Comparison of ENCODE assay signal across 10 cellular contexts in the genomic region with DNA sequence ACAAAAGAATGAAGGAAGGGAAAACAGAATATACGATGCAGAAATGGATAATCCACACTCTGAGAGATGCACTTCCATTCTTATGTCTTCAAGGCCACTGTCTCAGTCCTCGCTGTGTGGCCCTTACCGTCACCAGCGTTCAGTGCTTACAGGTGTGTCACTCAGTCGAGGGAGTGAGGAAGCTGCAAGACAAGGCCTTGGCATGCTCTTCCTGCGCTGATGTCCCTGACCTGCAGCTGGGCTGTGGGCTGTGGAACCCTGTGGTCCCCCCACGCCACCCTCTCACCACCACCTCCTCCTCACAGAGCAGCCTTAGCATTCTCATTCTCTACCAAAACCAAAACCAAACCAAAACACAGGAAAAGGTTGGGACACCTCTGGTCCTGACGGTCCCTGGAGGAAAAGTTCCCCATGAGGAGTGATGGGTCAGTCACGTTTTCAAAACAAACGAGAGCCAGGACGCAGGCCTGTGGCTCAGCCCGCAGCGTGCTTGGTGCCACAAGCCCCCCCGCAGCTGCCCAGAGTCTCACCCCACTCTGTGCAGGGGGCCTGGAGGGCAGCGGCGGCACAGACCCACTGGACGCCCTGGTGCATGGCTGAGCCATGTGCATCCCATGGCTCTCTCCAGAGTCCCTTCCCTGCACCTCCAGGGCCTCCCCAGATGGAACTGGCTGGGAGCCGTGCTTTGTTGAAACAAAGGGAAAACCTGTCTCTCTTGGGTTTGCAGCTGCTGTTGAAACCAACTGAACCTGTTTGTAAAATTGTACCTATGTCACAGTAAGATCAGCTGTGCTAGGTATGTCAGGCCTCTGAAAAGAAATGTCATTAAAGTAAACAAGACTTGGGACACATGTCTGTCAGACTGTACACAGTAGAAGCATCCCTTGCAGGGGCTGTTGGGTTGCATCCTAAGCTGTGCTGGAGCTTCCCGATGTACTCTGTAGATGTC. TPM values are rescaled to one million over a fixed set of nuclear protein-coding genes. Genes with fewer than 3 reads are reported as not detected.
DNase-seq lines count a peak whose midpoint lies in the region; ATAC-seq and TF ChIP-seq lines count a peak whose summit lies in the region.
"Had no signal": no experiment of that assay in that cellular context is flagged by ENCODE, and none has a peak within 500 bp of the region (broad histone marks: within the 10 kb centered on the region; RNA-seq: fewer than 3 reads in every experiment).

No MANE protein-coding gene starts in this region.

- peak overlapping the region; percentile 66 to 86 (median 78) for H3K4me3 Mint-ChIP-seq in naive thymus-derived CD4-positive, alpha-beta T cell

- H3K4me3 ChIP-seq in AG10803 (ENCODE audit: low read length) (peak overlapping the region; percentile 32), brain microvascular endothelial cell (ENCODE audit: low read depth, low read length) (peak overlapping the region; percentile 2), mesendoderm (ENCODE audit: low read length) (no peak overlapping the region)
- peak overlapping the region; percentile 25 for H3K4me3 ChIP-seq in naive thymus-derived CD4-positive, alpha-beta T cell (ENCODE audit: low read length)

- no peak overlapping the region for H4K8ac ChIP-seq in mesendoderm (ENCODE audit: low read depth, low read length)

- H3K4me1 Mint-ChIP-seq in naive thymus-derived CD4-positive, alpha-beta T cell, result peaks cover 77 to 100% (median 100%) of the 10 kb centered on the region in 7 donors

- H3K27me3 Mint-ChIP-seq in naive thymus-derived CD4-positive, alpha-beta T cell, result no peaks in the 10 kb centered on the region

- no peak overlapping the region for H3K23ac ChIP-seq in mesendoderm (ENCODE audit: low read length)

- H3K4me1 ChIP-seq in naive thymus-derived CD4-positive, alpha-beta T cell (ENCODE audit: control insufficient read depth in 2 of 2, insufficient read depth in 2 of 2, low read length in 2 of 2), result peaks cover 96 to 100% of the 10 kb centered on the region in 2 donors
- peaks cover 9% of the 10 kb centered on the region for H3K4me1 ChIP-seq in mesendoderm (ENCODE audit: control insufficient read depth, low read depth, low read length)

- H3K56ac ChIP-seq in mesendoderm (ENCODE audit: low read length), result no peak overlapping the region

- POLR2A ChIA-PET in naive thymus-derived CD4-positive, alpha-beta T cell (lab: Charles Lee), result interaction anchor here (0.8 to 8.3 kb wide), 27 partner anchors 8 to 154 kb away, joined by 3 to 205 read pairs (median 4); a partner anchor contains a TSS

- in situ Hi-C loops in brain microvascular endothelial cell (cut with HindIII; ENCODE audit: low pct_ligation_motif_present, low sequenced_read_pairs), result no loop called here

- no CpG with 5 or more reads among the region's 19 CpGs for WGBS in mesendoderm (ENCODE audit: extremely low coverage, insufficient coverage, low lambda C conversion rate)

- H2AK5ac ChIP-seq in mesendoderm (ENCODE audit: low read length), result no peak overlapping the region

- H3K9me3 Mint-ChIP-seq in naive thymus-derived CD4-positive, alpha-beta T cell, result peaks cover 0 to 9% (median 0%) of the 10 kb centered on the region in 11 donors

- no peak overlapping the region for H2BK5ac ChIP-seq in mesendoderm (ENCODE audit: low read length)

- H3K79me1 ChIP-seq in mesendoderm (ENCODE audit: low read length), result no peaks in the 10 kb centered on the region

- H2BK15ac ChIP-seq in mesendoderm (replicated peaks; ENCODE audit: low read depth), result no peak overlapping the region

- DNase-seq in AG10803 (ENCODE audit: low read depth) (no peak), brain microvascular endothelial cell (no peak), mesenteric fat pad (ENCODE audit: low spot score) (no peak), NCI-H2196 treated with DMSO at 0.1 percent for 48 hours (lab: John Stamatoyannopoulos, UW; ENCODE audit: unreplicated experiment) (no peak), mesendoderm (no peak)
- no peak for DNase-seq in naive thymus-derived CD4-positive, alpha-beta T cell
- DNase-seq: DMS53, SHP77 had no signal

- no peak overlapping the region for H3K4ac ChIP-seq in mesendoderm (ENCODE audit: low read depth, low read length)

- CTCF ChIA-PET in naive thymus-derived CD4-positive, alpha-beta T cell (lab: Charles Lee), result interaction anchor here (0.6 to 2.4 kb wide), 12 partner anchors 11 to 86 kb away, joined by 3 to 12 read pairs (median 4); no protein-coding TSS in a partner anchor

- no peak overlapping the region for H2BK120ac ChIP-seq in mesendoderm (ENCODE audit: low read depth, low read length)

- H3K79me2 ChIP-seq in mesendoderm (ENCODE audit: control insufficient read depth, insufficient read depth, low read length), result no peaks in the 10 kb centered on the region

- no peak overlapping the region for H3K9ac ChIP-seq in mesendoderm (ENCODE audit: low read length)

- peak overlapping the region; percentile 97 to 100 (median 99) for H3K27ac Mint-ChIP-seq in naive thymus-derived CD4-positive, alpha-beta T cell

- no peak overlapping the region for H4K5ac ChIP-seq in mesendoderm (ENCODE audit: low read length)

- intact Hi-C loops in naive thymus-derived CD4-positive, alpha-beta T cell (cut with micrococcal nuclease), result loop anchor here (1.0 to 5.0 kb wide), 17 partner anchors 12 to 783 kb away; a partner anchor contains a TSS

- ATAC-seq in HG03159 (IDR thresholded peaks at IDR 0.05; ENCODE audit: unreplicated experiment) (peak; percentile 1), HG03571 (IDR thresholded peaks at IDR 0.05; ENCODE audit: unreplicated experiment) (no peak)
- ATAC-seq in naive thymus-derived CD4-positive, alpha-beta T cell, result peak; percentile 17

- no peak overlapping the region for H3K4me2 ChIP-seq in mesendoderm (ENCODE audit: low read length)

- peak overlapping the region; percentile 94 for H3K27ac ChIP-seq in brain microvascular endothelial cell
- H3K27ac ChIP-seq in naive thymus-derived CD4-positive, alpha-beta T cell (ENCODE audit: low read depth, low read length), result peak overlapping the region; percentile 95
- no peak overlapping the region for H3K27ac ChIP-seq in mesendoderm (ENCODE audit: low read depth, low read length)

- H3K36me3 ChIP-seq in brain microvascular endothelial cell (replicated peaks), result no peaks in the 10 kb centered on the region
- H3K36me3 ChIP-seq in naive thymus-derived CD4-positive, alpha-beta T cell (ENCODE audit: control insufficient read depth in 2 of 3, insufficient read depth in 3 of 3, low read length in 3 of 3), result no peaks in the 10 kb centered on the region
- H3K36me3 ChIP-seq in mesendoderm (ENCODE audit: control insufficient read depth, insufficient read depth, low read length), result peaks cover 2% of the 10 kb centered on the region

- H3K9me3 ChIP-seq in naive thymus-derived CD4-positive, alpha-beta T cell (ENCODE audit: control insufficient read depth in 2 of 3, low read length in 3 of 3), result no peaks in the 10 kb centered on the region

- H3K36me3 Mint-ChIP-seq in naive thymus-derived CD4-positive, alpha-beta T cell, result peaks cover 9 to 64% (median 25%) of the 10 kb centered on the region in 5 donors

- no peak overlapping the region for H3K18ac ChIP-seq in mesendoderm (ENCODE audit: low read length)

- no peaks in the 10 kb centered on the region for H3K27me3 ChIP-seq in brain microvascular endothelial cell (replicated peaks)
- H3K27me3 ChIP-seq in naive thymus-derived CD4-positive, alpha-beta T cell (ENCODE audit: control insufficient read depth in 2 of 2, insufficient read depth in 2 of 2, low read length in 2 of 2), result no peaks in the 10 kb centered on the region
- no peaks in the 10 kb centered on the region for H3K27me3 ChIP-seq in mesendoderm (ENCODE audit: insufficient read depth, low read length, poor library complexity)

- TF ChIP-seq CTCF in AG10803 (conservative IDR thresholded peaks at IDR 0.05; ENCODE audit: low read length) (no peak), brain microvascular endothelial cell (IDR thresholded peaks at IDR 0.05; ENCODE audit: low read depth, low read length, missing control alignments) (no peak)

RNA-seq across cellular contexts. Expression of a gene that starts 48.3 kb away (rescaled TPM):
- 100 to 1,000 TPM in 4 of 5 experiments, 10 to 100 TPM in 1; 26.8 to 231 (median 112) TPM for total RNA-seq in naive thymus-derived CD4-positive, alpha-beta T cell
- 100 to 1,000 TPM; 234 to 241 TPM for polyA plus RNA-seq in naive thymus-derived CD4-positive, alpha-beta T cell
- total RNA-seq in mesenteric fat pad, result 32.6 TPM
- 0.01 TPM for polyA plus RNA-seq in mesendoderm (2013, experiment 1 of 2)
- 0.01 TPM for polyA plus RNA-seq in mesendoderm (2013, experiment 2 of 2)
